ENCODE assay signal across 1 cellular context in the genomic region with DNA sequence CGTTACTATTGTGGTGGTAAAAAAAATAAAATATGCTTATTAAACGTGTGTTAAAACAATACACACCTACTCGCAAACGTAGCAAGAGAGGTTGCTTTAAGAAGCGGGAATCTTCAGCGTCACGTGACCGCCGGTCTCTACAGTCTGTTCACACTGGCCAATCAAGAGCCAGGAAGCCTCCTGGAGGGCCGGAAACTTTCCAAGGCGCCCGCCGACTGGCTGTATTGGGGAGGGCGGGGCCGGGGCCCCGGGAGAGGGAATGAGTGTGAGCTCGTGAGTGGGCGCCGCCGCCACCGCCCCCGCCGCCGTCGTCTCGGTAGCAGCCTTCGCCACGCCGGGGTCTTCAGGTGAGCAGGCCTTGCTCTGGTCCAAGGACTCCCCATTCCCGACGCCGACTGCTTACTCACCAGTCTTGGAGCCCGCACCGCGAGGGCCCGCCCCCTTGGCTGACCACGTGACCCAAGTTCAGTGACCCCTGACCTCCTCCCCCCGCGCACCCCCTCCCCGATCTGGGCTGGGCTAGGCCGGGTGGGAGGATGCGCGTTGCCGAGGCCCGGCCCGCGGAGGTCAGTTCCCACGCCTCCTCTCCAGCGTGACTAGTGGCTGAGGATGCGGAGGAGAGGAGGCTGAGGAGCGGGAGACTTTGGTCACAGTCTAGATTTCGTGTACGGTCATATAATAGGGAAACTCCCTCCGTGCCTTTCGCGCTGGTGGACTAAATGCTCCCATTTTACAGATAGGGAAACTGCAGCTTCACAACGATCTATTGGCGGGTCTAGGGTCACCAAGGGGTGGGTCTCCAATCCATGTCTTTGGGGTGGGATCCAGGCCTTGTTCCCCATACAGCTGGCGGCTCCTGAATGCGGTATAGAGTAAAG.
TF ChIP-seq lines count a peak whose summit lies in the region.

A gene with protein sequence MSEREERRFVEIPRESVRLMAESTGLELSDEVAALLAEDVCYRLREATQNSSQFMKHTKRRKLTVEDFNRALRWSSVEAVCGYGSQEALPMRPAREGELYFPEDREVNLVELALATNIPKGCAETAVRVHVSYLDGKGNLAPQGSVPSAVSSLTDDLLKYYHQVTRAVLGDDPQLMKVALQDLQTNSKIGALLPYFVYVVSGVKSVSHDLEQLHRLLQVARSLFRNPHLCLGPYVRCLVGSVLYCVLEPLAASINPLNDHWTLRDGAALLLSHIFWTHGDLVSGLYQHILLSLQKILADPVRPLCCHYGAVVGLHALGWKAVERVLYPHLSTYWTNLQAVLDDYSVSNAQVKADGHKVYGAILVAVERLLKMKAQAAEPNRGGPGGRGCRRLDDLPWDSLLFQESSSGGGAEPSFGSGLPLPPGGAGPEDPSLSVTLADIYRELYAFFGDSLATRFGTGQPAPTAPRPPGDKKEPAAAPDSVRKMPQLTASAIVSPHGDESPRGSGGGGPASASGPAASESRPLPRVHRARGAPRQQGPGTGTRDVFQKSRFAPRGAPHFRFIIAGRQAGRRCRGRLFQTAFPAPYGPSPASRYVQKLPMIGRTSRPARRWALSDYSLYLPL (plus strand): TSS at position 253 of the 878 bp plus-strand sequence. CDS start 4,388 bp downstream, outside the sequence.

TF ChIP-seq in HepG2, 621 proteins besides CTCF, POLR2A, EP300 and RAD21 (continued from another document and continues in another):
- TF ChIP-seq, protein P1, sequence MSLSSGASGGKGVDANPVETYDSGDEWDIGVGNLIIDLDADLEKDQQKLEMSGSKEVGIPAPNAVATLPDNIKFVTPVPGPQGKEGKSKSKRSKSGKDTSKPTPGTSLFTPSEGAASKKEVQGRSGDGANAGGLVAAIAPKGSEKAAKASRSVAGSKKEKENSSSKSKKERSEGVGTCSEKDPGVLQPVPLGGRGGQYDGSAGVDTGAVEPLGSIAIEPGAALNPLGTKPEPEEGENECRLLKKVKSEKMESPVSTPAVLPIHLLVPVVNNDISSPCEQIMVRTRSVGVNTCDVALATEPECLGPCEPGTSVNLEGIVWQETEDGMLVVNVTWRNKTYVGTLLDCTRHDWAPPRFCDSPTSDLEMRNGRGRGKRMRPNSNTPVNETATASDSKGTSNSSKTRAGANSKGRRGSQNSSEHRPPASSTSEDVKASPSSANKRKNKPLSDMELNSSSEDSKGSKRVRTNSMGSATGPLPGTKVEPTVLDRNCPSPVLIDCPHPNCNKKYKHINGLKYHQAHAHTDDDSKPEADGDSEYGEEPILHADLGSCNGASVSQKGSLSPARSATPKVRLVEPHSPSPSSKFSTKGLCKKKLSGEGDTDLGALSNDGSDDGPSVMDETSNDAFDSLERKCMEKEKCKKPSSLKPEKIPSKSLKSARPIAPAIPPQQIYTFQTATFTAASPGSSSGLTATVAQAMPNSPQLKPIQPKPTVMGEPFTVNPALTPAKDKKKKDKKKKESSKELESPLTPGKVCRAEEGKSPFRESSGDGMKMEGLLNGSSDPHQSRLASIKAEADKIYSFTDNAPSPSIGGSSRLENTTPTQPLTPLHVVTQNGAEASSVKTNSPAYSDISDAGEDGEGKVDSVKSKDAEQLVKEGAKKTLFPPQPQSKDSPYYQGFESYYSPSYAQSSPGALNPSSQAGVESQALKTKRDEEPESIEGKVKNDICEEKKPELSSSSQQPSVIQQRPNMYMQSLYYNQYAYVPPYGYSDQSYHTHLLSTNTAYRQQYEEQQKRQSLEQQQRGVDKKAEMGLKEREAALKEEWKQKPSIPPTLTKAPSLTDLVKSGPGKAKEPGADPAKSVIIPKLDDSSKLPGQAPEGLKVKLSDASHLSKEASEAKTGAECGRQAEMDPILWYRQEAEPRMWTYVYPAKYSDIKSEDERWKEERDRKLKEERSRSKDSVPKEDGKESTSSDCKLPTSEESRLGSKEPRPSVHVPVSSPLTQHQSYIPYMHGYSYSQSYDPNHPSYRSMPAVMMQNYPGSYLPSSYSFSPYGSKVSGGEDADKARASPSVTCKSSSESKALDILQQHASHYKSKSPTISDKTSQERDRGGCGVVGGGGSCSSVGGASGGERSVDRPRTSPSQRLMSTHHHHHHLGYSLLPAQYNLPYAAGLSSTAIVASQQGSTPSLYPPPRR (CRISPR knock-in tag; IDR thresholded peaks at IDR 0.05; ENCODE audit: borderline replicate concordance): peak; percentile 52; the same call in 1 of the 2 replicates
- TF ChIP-seq MAFK (conservative IDR thresholded peaks at IDR 0.05 in 1 of 2, IDR thresholded peaks at IDR 0.05 in 1 of 2; ENCODE audit: low read length in 2 of 2) (no peak), BORCS8-MEF2B (CRISPR knock-in tag; IDR thresholded peaks at IDR 0.05) (peak; percentile 73; the same call in 1 of the 2 replicates), ARNT (IDR thresholded peaks at IDR 0.05) (no peak), ZFP62 (CRISPR knock-in tag; IDR thresholded peaks at IDR 0.05) (no peak), SMARCC2 (IDR thresholded peaks at IDR 0.05) (no peak), ZNF367 (CRISPR knock-in tag; IDR thresholded peaks at IDR 0.05; ENCODE audit: borderline replicate concordance) (no peak), TEAD2 (CRISPR knock-in tag; IDR thresholded peaks at IDR 0.05) (peak; percentile 48; the same call in 1 of the 2 replicates), ZNF121 (CRISPR knock-in tag; IDR thresholded peaks at IDR 0.05) (no peak), ZNF292 (CRISPR knock-in tag; IDR thresholded peaks at IDR 0.05; ENCODE audit: borderline replicate concordance, low read depth) (no peak), ZNF138 (CRISPR knock-in tag; IDR thresholded peaks at IDR 0.05; ENCODE audit: low read depth) (peak; percentile 86; the same call in 1 of the 2 replicates), DNMT3B (CRISPR knock-in tag; conservative IDR thresholded peaks at IDR 0.05) (no peak), ZNF772 (CRISPR knock-in tag; IDR thresholded peaks at IDR 0.05) (peak; percentile 80), STAG1 (CRISPR knock-in tag; IDR thresholded peaks at IDR 0.05) (no peak), ZNF562 (CRISPR knock-in tag; IDR thresholded peaks at IDR 0.05; ENCODE audit: borderline replicate concordance) (no peak), MTF1 (CRISPR knock-in tag; IDR thresholded peaks at IDR 0.05) (no peak), JUN (CRISPR knock-in tag; IDR thresholded peaks at IDR 0.05) (peak; percentile 21; the same call in 1 of the 2 replicates), PRPF4 (IDR thresholded peaks at IDR 0.05; ENCODE audit: low read depth, low read length, poor library complexity, severe bottlenecking) (no peak), EEA1 (CRISPR knock-in tag; IDR thresholded peaks at IDR 0.05; ENCODE audit: borderline replicate concordance) (0 out of 2 replicates have a peak, but pooled peaks have one; percentile 36), ZNF430 (CRISPR knock-in tag; IDR thresholded peaks at IDR 0.05) (no peak), REPIN1 (CRISPR knock-in tag; IDR thresholded peaks at IDR 0.05; ENCODE audit: borderline replicate concordance, low read depth) (no peak; the same call in 1 of the 2 replicates)
- TF ChIP-seq, protein P2, sequence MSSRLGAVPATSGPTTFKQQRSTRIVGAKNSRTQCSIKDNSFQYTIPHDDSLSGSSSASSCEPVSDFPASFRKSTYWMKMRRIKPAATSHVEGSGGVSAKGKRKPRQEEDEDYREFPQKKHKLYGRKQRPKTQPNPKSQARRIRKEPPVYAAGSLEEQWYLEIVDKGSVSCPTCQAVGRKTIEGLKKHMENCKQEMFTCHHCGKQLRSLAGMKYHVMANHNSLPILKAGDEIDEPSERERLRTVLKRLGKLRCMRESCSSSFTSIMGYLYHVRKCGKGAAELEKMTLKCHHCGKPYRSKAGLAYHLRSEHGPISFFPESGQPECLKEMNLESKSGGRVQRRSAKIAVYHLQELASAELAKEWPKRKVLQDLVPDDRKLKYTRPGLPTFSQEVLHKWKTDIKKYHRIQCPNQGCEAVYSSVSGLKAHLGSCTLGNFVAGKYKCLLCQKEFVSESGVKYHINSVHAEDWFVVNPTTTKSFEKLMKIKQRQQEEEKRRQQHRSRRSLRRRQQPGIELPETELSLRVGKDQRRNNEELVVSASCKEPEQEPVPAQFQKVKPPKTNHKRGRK (CRISPR knock-in tag; IDR thresholded peaks at IDR 0.05): no peak
- TF ChIP-seq, protein P3, sequence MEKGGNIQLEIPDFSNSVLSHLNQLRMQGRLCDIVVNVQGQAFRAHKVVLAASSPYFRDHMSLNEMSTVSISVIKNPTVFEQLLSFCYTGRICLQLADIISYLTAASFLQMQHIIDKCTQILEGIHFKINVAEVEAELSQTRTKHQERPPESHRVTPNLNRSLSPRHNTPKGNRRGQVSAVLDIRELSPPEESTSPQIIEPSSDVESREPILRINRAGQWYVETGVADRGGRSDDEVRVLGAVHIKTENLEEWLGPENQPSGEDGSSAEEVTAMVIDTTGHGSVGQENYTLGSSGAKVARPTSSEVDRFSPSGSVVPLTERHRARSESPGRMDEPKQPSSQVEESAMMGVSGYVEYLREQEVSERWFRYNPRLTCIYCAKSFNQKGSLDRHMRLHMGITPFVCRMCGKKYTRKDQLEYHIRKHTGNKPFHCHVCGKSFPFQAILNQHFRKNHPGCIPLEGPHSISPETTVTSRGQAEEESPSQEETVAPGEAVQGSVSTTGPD (CRISPR knock-in tag; IDR thresholded peaks at IDR 0.05): no peak
- TF ChIP-seq, protein P4, sequence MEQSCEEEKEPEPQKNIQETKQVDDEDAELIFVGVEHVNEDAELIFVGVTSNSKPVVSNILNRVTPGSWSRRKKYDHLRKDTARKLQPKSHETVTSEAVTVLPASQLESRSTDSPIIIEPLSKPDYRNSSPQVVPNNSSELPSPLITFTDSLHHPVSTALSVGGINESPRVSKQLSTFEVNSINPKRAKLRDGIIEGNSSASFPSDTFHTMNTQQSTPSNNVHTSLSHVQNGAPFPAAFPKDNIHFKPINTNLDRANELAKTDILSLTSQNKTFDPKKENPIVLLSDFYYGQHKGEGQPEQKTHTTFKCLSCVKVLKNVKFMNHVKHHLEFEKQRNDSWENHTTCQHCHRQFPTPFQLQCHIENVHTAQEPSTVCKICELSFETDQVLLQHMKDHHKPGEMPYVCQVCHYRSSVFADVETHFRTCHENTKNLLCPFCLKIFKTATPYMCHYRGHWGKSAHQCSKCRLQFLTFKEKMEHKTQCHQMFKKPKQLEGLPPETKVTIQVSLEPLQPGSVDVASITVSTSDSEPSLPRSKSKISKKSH (CRISPR knock-in tag; IDR thresholded peaks at IDR 0.05; ENCODE audit: borderline replicate concordance): 0 out of 2 replicates have a peak, but pooled peaks have one; percentile 37
- TF ChIP-seq, protein P5, sequence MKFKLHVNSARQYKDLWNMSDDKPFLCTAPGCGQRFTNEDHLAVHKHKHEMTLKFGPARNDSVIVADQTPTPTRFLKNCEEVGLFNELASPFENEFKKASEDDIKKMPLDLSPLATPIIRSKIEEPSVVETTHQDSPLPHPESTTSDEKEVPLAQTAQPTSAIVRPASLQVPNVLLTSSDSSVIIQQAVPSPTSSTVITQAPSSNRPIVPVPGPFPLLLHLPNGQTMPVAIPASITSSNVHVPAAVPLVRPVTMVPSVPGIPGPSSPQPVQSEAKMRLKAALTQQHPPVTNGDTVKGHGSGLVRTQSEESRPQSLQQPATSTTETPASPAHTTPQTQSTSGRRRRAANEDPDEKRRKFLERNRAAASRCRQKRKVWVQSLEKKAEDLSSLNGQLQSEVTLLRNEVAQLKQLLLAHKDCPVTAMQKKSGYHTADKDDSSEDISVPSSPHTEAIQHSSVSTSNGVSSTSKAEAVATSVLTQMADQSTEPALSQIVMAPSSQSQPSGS (CRISPR knock-in tag; IDR thresholded peaks at IDR 0.05): no peak; the same call in 1 of the 2 replicates
- TF ChIP-seq, protein P6, sequence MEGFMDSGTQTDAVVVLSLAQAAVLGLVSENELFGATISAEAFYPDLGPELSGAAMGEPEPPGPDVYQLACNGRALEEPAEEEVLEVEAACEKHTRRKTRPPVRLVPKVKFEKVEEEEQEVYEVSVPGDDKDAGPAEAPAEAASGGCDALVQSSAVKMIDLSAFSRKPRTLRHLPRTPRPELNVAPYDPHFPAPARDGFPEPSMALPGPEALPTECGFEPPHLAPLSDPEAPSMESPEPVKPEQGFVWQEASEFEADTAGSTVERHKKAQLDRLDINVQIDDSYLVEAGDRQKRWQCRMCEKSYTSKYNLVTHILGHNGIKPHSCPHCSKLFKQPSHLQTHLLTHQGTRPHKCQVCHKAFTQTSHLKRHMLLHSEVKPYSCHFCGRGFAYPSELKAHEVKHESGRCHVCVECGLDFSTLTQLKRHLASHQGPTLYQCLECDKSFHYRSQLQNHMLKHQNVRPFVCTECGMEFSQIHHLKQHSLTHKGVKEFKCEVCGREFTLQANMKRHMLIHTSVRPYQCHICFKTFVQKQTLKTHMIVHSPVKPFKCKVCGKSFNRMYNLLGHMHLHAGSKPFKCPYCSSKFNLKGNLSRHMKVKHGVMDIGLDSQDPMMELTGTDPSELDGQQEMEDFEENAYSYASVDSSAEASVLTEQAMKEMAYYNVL (CRISPR knock-in tag; IDR thresholded peaks at IDR 0.05; ENCODE audit: borderline replicate concordance): no peak
- TF ChIP-seq, protein P7, sequence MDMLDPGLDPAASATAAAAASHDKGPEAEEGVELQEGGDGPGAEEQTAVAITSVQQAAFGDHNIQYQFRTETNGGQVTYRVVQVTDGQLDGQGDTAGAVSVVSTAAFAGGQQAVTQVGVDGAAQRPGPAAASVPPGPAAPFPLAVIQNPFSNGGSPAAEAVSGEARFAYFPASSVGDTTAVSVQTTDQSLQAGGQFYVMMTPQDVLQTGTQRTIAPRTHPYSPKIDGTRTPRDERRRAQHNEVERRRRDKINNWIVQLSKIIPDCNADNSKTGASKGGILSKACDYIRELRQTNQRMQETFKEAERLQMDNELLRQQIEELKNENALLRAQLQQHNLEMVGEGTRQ (IDR thresholded peaks at IDR 0.05; ENCODE audit: low read depth, low read length): peak; percentile 95
- TF ChIP-seq, protein P7 (CRISPR knock-in tag; IDR thresholded peaks at IDR 0.05; ENCODE audit: borderline replicate concordance): peak; percentile 94; the same call in 1 of the 2 replicates
- TF ChIP-seq, protein P8, sequence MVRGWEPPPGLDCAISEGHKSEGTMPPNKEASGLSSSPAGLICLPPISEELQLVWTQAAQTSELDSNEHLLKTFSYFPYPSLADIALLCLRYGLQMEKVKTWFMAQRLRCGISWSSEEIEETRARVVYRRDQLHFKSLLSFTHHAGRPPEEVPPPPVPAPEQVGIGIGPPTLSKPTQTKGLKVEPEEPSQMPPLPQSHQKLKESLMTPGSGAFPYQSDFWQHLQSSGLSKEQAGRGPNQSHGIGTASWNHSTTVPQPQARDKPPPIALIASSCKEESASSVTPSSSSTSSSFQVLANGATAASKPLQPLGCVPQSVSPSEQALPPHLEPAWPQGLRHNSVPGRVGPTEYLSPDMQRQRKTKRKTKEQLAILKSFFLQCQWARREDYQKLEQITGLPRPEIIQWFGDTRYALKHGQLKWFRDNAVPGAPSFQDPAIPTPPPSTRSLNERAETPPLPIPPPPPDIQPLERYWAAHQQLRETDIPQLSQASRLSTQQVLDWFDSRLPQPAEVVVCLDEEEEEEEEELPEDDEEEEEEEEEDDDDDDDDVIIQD (CRISPR knock-in tag; IDR thresholded peaks at IDR 0.05; ENCODE audit: low read depth): 0 out of 2 replicates have a peak, but pooled peaks have one; percentile 8
